In the genomic region with DNA sequence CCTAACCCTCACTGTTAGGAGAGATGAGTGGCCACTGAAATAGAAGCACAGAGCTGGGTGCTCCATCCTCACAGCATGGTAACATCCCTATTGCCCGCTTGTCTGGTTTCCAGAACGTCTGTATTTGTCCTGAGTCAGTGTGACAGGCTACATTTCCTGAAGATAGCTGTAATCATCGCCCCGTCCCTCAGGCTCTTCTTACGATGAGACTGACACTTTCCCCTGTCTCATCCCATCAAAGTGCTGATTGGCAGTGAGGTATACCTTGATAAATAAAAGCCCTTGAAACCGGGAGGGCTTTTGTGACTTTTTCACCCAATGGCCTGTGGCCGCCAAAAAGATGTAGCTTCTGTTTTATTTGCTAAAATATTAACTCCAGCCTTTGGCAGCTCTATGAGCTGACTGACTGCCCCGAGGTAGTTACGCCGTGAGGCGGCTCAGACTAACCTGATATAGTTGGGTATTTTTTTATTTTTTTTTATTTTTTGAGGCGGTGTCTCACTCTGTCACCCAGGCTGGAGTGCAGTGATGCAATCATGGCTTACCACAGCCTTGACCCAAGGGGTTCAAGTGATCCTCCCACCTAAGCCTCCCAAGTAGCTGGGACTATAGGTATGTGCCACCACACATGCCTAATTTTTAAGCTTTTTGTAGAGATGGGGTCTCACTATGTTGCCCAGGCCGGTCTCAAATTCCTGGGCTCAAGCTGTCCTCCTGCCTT, we compare ENCODE assay signal across 26 cellular contexts. TPM values are rescaled to one million over a fixed set of nuclear protein-coding genes. Genes with fewer than 3 reads are reported as not detected.
"Had no signal": no experiment of that assay in that cellular context is flagged by ENCODE, and none has a peak within 500 bp of the region (broad histone marks: within the 10 kb centered on the region; RNA-seq: fewer than 3 reads in every experiment).

No MANE protein-coding gene starts in this region.

- H3K4me3 ChIP-seq: esophagus squamous epithelium, gastroesophageal sphincter, lung, psoas muscle, spleen, tibial artery, upper lobe of left lung, uterus had no signal

- H3K9me3 ChIP-seq: esophagus squamous epithelium, gastroesophageal sphincter, psoas muscle, spleen, tibial artery, upper lobe of left lung, uterus had no signal

- H3K36me3 ChIP-seq: esophagus squamous epithelium, gastroesophageal sphincter, spleen, tibial artery, upper lobe of left lung, uterus had no signal

- FAIRE-seq: keratinocyte had no signal

- DNase-seq: dermis blood vessel endothelial cell; esophagus squamous epithelium; foreskin fibroblast; glutamatergic neuron; immature natural killer cell; left cardiac atrium; left ventricle myocardium superior; mesenchymal stem cell; midbrain; psoas muscle; retina; spleen; stimulated activated CD4-positive, alpha-beta T cell treated with anti-CD3 and anti-CD28 coated beads, Interleukin-15, amount 100 ng/mL, for 24 hours; stimulated activated CD4-positive, alpha-beta T cell treated with anti-CD3 and anti-CD28 coated beads, Interleukin-1b, Interleukin-23, amount 100 ng/mL, for 48 hours; stimulated activated CD4-positive, alpha-beta T cell treated with anti-CD3 and anti-CD28 coated beads, Interleukin-4, amount 100 ng/mL, for 24 hours; tibial artery; upper lobe of left lung; uterus had no signal

- ATAC-seq: gastroesophageal sphincter; left cardiac atrium; left ventricle myocardium superior; natural killer cell treated with Interleukin-12 subunit alpha and Interleukin-12 subunit beta and Interleukin-15 and Interleukin-18, amount 100 ng/mL, for 72 hours; psoas muscle; sciatic nerve; stimulated activated memory B cell treated with anti-CD40 and anti-IgM and Interleukin-4, amounts not matched to agents 10 μg/mL and 1 μg/mL and 100 μg/mL, for 72 hours had no signal

- H3K9me3 Mint-ChIP-seq: immature natural killer cell; natural killer cell treated with Interleukin-12 subunit alpha and Interleukin-12 subunit beta and Interleukin-15 and Interleukin-18, amount 100 ng/mL, for 72 hours; stimulated activated memory B cell treated with anti-CD40 and anti-IgM and Interleukin-4, amounts not matched to agents 10 μg/mL and 1 μg/mL and 100 μg/mL, for 72 hours; stimulated activated naive CD8-positive, alpha-beta T cell treated with anti-CD3 and anti-CD28 coated beads, Interleukin-15, Interleukin-2, amounts not matched to agents 100 ng/mL and 50 ng/mL, for 24 hours had no signal

- H3K27me3 ChIP-seq: upper lobe of left lung, uterus had no signal

- H3K9ac ChIP-seq: parathyroid adenoma had no signal

- H3K4me3 Mint-ChIP-seq: immature natural killer cell; natural killer cell treated with Interleukin-12 subunit alpha and Interleukin-12 subunit beta and Interleukin-15 and Interleukin-18, amount 100 ng/mL, for 72 hours; stimulated activated memory B cell treated with anti-CD40 and anti-IgM and Interleukin-4, amounts not matched to agents 10 μg/mL and 1 μg/mL and 100 μg/mL, for 72 hours; stimulated activated naive CD8-positive, alpha-beta T cell treated with anti-CD3 and anti-CD28 coated beads, Interleukin-15, Interleukin-2, amounts not matched to agents 100 ng/mL and 50 ng/mL, for 24 hours had no signal

- H3K4me1 Mint-ChIP-seq: immature natural killer cell had no signal

- H3K4me1 ChIP-seq: esophagus squamous epithelium, gastroesophageal sphincter, parathyroid adenoma, psoas muscle, spleen, tibial artery, upper lobe of left lung, uterus had no signal

- H3K27ac Mint-ChIP-seq: immature natural killer cell; natural killer cell treated with Interleukin-12 subunit alpha and Interleukin-12 subunit beta and Interleukin-15 and Interleukin-18, amount 100 ng/mL, for 72 hours; stimulated activated memory B cell treated with anti-CD40 and anti-IgM and Interleukin-4, amounts not matched to agents 10 μg/mL and 1 μg/mL and 100 μg/mL, for 72 hours; stimulated activated naive CD8-positive, alpha-beta T cell treated with anti-CD3 and anti-CD28 coated beads, Interleukin-15, Interleukin-2, amounts not matched to agents 100 ng/mL and 50 ng/mL, for 24 hours had no signal

- H3K36me3 Mint-ChIP-seq: immature natural killer cell; natural killer cell treated with Interleukin-12 subunit alpha and Interleukin-12 subunit beta and Interleukin-15 and Interleukin-18, amount 100 ng/mL, for 72 hours; stimulated activated memory B cell treated with anti-CD40 and anti-IgM and Interleukin-4, amounts not matched to agents 10 μg/mL and 1 μg/mL and 100 μg/mL, for 72 hours had no signal

- H3K27ac ChIP-seq: esophagus squamous epithelium, gastroesophageal sphincter, parathyroid adenoma, psoas muscle, spleen, tibial artery, upper lobe of left lung, uterus had no signal

RNA-seq across cellular contexts. Expression of gene LRRC4B, which starts 5.7 kb away (rescaled TPM):
- total RNA-seq: natural killer cell treated with Interleukin-12 subunit alpha and Interleukin-12 subunit beta and Interleukin-15 and Interleukin-18, amount 100 ng/mL, for 72 hours had no signal
- polyA plus RNA-seq: immature natural killer cell, keratinocyte had no signal
